In genomic region chr11:67483498-67483798, GRCh38 we compare ENCODE assay signal across 9 cellular contexts. TPM values are rescaled to one million over a fixed set of nuclear protein-coding genes. Genes with fewer than 3 reads are reported as not detected.
A peak's percentile ranks its signal among the peaks of the same experiment; 100 is the strongest.
DNase-seq lines count a peak whose midpoint lies in the region; ATAC-seq, FAIRE-seq and TF ChIP-seq lines count a peak whose summit lies in the region.
"Had no signal": no experiment of that assay in that cellular context is flagged by ENCODE, and none has a peak within 500 bp of the region (broad histone marks: within the 10 kb centered on the region; RNA-seq: fewer than 3 reads in every experiment).

No MANE protein-coding gene starts in this region.

- H3K36me3 Mint-ChIP-seq in activated CD4-positive, alpha-beta T cell treated with anti-CD3 and anti-CD28 coated beads for 36 hours (ENCODE audit: low read depth): peaks cover 46% of the 10 kb centered on the region
- H3K36me3 Mint-ChIP-seq in activated naive CD8-positive, alpha-beta T cell treated with anti-CD3 and anti-CD28 coated beads, Interleukin-2, amount 50 U/mL, for 24 hours (ENCODE audit: low read depth): peaks cover 24% of the 10 kb centered on the region

- H3K4me2 ChIP-seq in HepG2 (ENCODE audit: low read depth, low read length): peak overlapping the region; percentile 68

- no peak overlapping the region for H3K27ac ChIP-seq in HepG2 (ENCODE audit: extremely low read length, insufficient read depth, low read length)
- H3K27ac ChIP-seq in thoracic aorta: peak overlapping the region; percentile 75 to 78
- no peak overlapping the region for H3K27ac ChIP-seq in foreskin keratinocyte

- no peak for TF ChIP-seq POLR2A in HepG2 (IDR thresholded peaks at IDR 0.05; ENCODE audit: insufficient read depth in 1 of 2, low read depth in 2 of 2, low read length in 2 of 2)

- in situ Hi-C loops in HepG2 (cut with HindIII; ENCODE audit: extremely low pct_ligation_motif_present, low pct_unique_long_range_greater_than_20kb): no loop called here

- H3K4me3 ChIP-seq in HepG2 (replicated peaks in 1 of 3; ENCODE audit: insufficient read depth in 1 of 3, low read depth in 2 of 3, low read length in 3 of 3) (peak overlapping the region; percentile 59 to 75 (median 59); a peak in 5 of 6 replicates), thoracic aorta (peak overlapping the region; percentile 72)

- peak overlapping the region; percentile 86 for H3K4me3 Mint-ChIP-seq in activated CD4-positive, alpha-beta T cell treated with anti-CD3 and anti-CD28 coated beads for 36 hours
- H3K4me3 Mint-ChIP-seq in activated naive CD8-positive, alpha-beta T cell treated with anti-CD3 and anti-CD28 coated beads, Interleukin-2, amount 50 U/mL, for 24 hours: peak overlapping the region; percentile 93

- 59% methylated on average over 6 of the region's 8 CpGs for WGBS in HepG2 (ENCODE audit: low lambda C conversion rate)

- TF ChIP-seq RAD21 in HepG2 (CRISPR knock-in tag; IDR thresholded peaks at IDR 0.05): no peak

- TF ChIP-seq EP300 in HepG2 (IDR thresholded peaks at IDR 0.05; ENCODE audit: low read depth in 2 of 2, low read length in 2 of 2): no peak
- no peak for TF ChIP-seq EP300 in HepG2 (CRISPR knock-in tag; IDR thresholded peaks at IDR 0.05; ENCODE audit: borderline replicate concordance)

- H2AFZ ChIP-seq in HepG2 (ENCODE audit: low read length): no peak overlapping the region

- no TSS peak for BruUV-seq in HepG2 (replicated peaks; lab: Mats Ljungman, UMichigan)

- no peaks in the 10 kb centered on the region for H3K9me3 ChIP-seq in HepG2 (ENCODE audit: low read length)
- no peaks in the 10 kb centered on the region for H3K9me3 ChIP-seq in thoracic aorta

- no peak for TF ChIP-seq CTCF in HepG2 (CRISPR knock-in tag; IDR thresholded peaks at IDR 0.05)
- no peak for TF ChIP-seq CTCF in thoracic aorta (IDR thresholded peaks at IDR 0.05)
- no peak for TF ChIP-seq CTCF in foreskin keratinocyte (conservative IDR thresholded peaks at IDR 0.05)

- no peak for ATAC-seq in activated CD4-positive, alpha-beta T cell treated with anti-CD3 and anti-CD28 coated beads for 36 hours
- no peak for ATAC-seq in activated naive CD8-positive, alpha-beta T cell treated with anti-CD3 and anti-CD28 coated beads, Interleukin-2, amount 50 U/mL, for 24 hours
- ATAC-seq in HepG2 (peak; percentile 10; the same call in 2 of the 3 replicates), thoracic aorta (ENCODE audit: insufficient number of reproducible peaks, low FRiP score, low read depth) (no peak), GM18868 (IDR thresholded peaks at IDR 0.05; ENCODE audit: unreplicated experiment) (no peak), foreskin keratinocyte (no peak), GM18870 (IDR thresholded peaks at IDR 0.05; ENCODE audit: unreplicated experiment) (no peak)

- FAIRE-seq in HepG2 (lab: Jason Lieb, UNC): no peak

- H3K79me2 ChIP-seq in HepG2 (ENCODE audit: insufficient read depth, low read length): no peaks in the 10 kb centered on the region

- no peaks in the 10 kb centered on the region for H4K20me1 ChIP-seq in HepG2 (ENCODE audit: insufficient read depth, low read length)

- CTCF ChIA-PET in activated CD4-positive, alpha-beta T cell treated with anti-CD3 and anti-CD28 coated beads for 36 hours (lab: Charles Lee): interaction anchor here (0.6 to 1.2 kb wide), 4 partner anchors 9 to 24 kb away, joined by 3 to 5 read pairs (median 4); partner anchors contain the start of gene CDK2AP2
- CTCF ChIA-PET in HepG2 (lab: Yijun Ruan, JAX; ENCODE audit: low intra/inter-chr PET ratio, low total read pairs): interaction anchor here (1.1 kb wide), 1 partner anchor 82 kb away, joined by 3 read pairs; the partner anchor contains the start of gene PPP1CA

- no peaks in the 10 kb centered on the region for H3K27me3 Mint-ChIP-seq in activated CD4-positive, alpha-beta T cell treated with anti-CD3 and anti-CD28 coated beads for 36 hours
- no peaks in the 10 kb centered on the region for H3K27me3 Mint-ChIP-seq in activated naive CD8-positive, alpha-beta T cell treated with anti-CD3 and anti-CD28 coated beads, Interleukin-2, amount 50 U/mL, for 24 hours

- peaks cover 2 to 11% of the 10 kb centered on the region in 2 experiments; a peak in 3 of 5 replicates for H3K36me3 ChIP-seq in HepG2 (replicated peaks in 1 of 2; ENCODE audit: control insufficient read depth in 1 of 2, insufficient read depth in 2 of 2, low read length in 2 of 2)
- H3K36me3 ChIP-seq in thoracic aorta: peaks cover 4% of the 10 kb centered on the region

- H3K4me1 Mint-ChIP-seq in activated CD4-positive, alpha-beta T cell treated with anti-CD3 and anti-CD28 coated beads for 36 hours: peaks cover 54% of the 10 kb centered on the region
- peaks cover 62% of the 10 kb centered on the region for H3K4me1 Mint-ChIP-seq in activated naive CD8-positive, alpha-beta T cell treated with anti-CD3 and anti-CD28 coated beads, Interleukin-2, amount 50 U/mL, for 24 hours

- peak overlapping the region; percentile 72 for H3K9ac ChIP-seq in HepG2 (ENCODE audit: insufficient read depth, low read depth, low read length)

- intact Hi-C loops in activated CD4-positive, alpha-beta T cell treated with anti-CD3 and anti-CD28 coated beads for 36 hours (cut with DNase I, micrococcal nuclease): loop anchor here (1.0 to 10.0 kb wide), 10 partner anchors 19 to 849 kb away; partner anchors contain the start of genes CDK2AP2 (in 1 of the 2), GRK2 (in 1 of the 2), POLD4 (in 1 of the 2) and PPP1CA (in 1 of the 2)
- intact Hi-C loops in HepG2 (cut with micrococcal nuclease; ENCODE audit: unreplicated experiment): no loop called here

- H3K27ac Mint-ChIP-seq in activated CD4-positive, alpha-beta T cell treated with anti-CD3 and anti-CD28 coated beads for 36 hours: peak overlapping the region; percentile 99
- H3K27ac Mint-ChIP-seq in activated naive CD8-positive, alpha-beta T cell treated with anti-CD3 and anti-CD28 coated beads, Interleukin-2, amount 50 U/mL, for 24 hours: peak overlapping the region; percentile 99

- peaks cover 31% of the 10 kb centered on the region for H3K4me1 ChIP-seq in HepG2 (ENCODE audit: insufficient read depth, low read length)
- peaks cover 18 to 27% of the 10 kb centered on the region in 2 donors for H3K4me1 ChIP-seq in thoracic aorta (ENCODE audit: control insufficient read depth in 1 of 2, low read depth in 2 of 2)
- no peaks in the 10 kb centered on the region for H3K4me1 ChIP-seq in foreskin keratinocyte

- H3K27me3 ChIP-seq in HepG2 (ENCODE audit: control insufficient read depth in 1 of 2, insufficient read depth in 2 of 2, low read length in 2 of 2) (no peaks in the 10 kb centered on the region), thoracic aorta (replicated peaks; ENCODE audit: insufficient read depth) (no peaks in the 10 kb centered on the region), foreskin keratinocyte (no peaks in the 10 kb centered on the region)

- POLR2A ChIA-PET in activated CD4-positive, alpha-beta T cell treated with anti-CD3 and anti-CD28 coated beads for 36 hours (lab: Charles Lee): no interaction called here
- POLR2A ChIA-PET in HepG2 (lab: Yijun Ruan, JAX): interaction anchor here (0.6 to 1.0 kb wide), 9 partner anchors 8 to 146 kb away, joined by 3 to 14 read pairs (median 4); partner anchors contain the start of genes NUDT8, POLD4, PPP1CA and TMEM134

- DNase-seq in activated CD4-positive, alpha-beta T cell treated with anti-CD3 and anti-CD28 coated beads for 36 hours: no peak
- no peak for DNase-seq in activated CD4-positive, alpha-beta T cell treated with anti-CD3 and anti-CD28 coated beads for 1 hour
- no peak for DNase-seq in activated naive CD8-positive, alpha-beta T cell treated with anti-CD3 and anti-CD28 coated beads, Interleukin-2, amount 50 U/mL, for 24 hours
- DNase-seq in HepG2 (ENCODE audit: low spot score): no peak
- no peak for DNase-seq in thoracic aorta (ENCODE audit: low spot score)
- no peak for DNase-seq in foreskin keratinocyte

- H3K9me3 Mint-ChIP-seq in activated CD4-positive, alpha-beta T cell treated with anti-CD3 and anti-CD28 coated beads for 36 hours (ENCODE audit: low read depth): peaks cover 2% of the 10 kb centered on the region
- no peaks in the 10 kb centered on the region for H3K9me3 Mint-ChIP-seq in activated naive CD8-positive, alpha-beta T cell treated with anti-CD3 and anti-CD28 coated beads, Interleukin-2, amount 50 U/mL, for 24 hours

RNA-seq across cellular contexts. Expression of gene AIP, which starts 0.6 kb away (rescaled TPM):
- 100 to 1,000 TPM; 142 to 144 TPM for total RNA-seq in activated CD4-positive, alpha-beta T cell treated with anti-CD3 and anti-CD28 coated beads for 36 hours
- total RNA-seq in HepG2 (2016; rRNA removed; fragmentation: Illumina TruSeq; extraction: Trizol) (51.8 and 54.7 TPM in 2 replicates), thoracic aorta (10 to 100 TPM; 64.8 to 76.9 TPM), foreskin keratinocyte (40.4 and 41.0 TPM in 2 replicates)
- total RNA-seq in HepG2 (2016; cell fraction: cytosol; rRNA removed; fragmentation: Illumina TruSeq; extraction: Trizol; ENCODE audit: low read depth): 29.3 and 29.9 TPM in 2 replicates
- total RNA-seq in HepG2 (2016; cell fraction: insoluble cytoplasmic fraction; rRNA removed; fragmentation: Illumina TruSeq; extraction: Trizol): 49.6 and 51.5 TPM in 2 replicates
- 34.6 and 35.9 TPM in 2 replicates for total RNA-seq in HepG2 (2016; cell fraction: membrane; rRNA removed; fragmentation: Illumina TruSeq; extraction: Trizol)
- 23.8 and 25.0 TPM in 2 replicates for total RNA-seq in HepG2 (2016; cell fraction: nucleus; rRNA removed; fragmentation: Illumina TruSeq; extraction: Trizol)
- polyA plus RNA-seq in HepG2 (2011; rRNA removed) (110 and 113 TPM in 2 replicates), foreskin keratinocyte (49.1 and 56.0 TPM in 2 replicates)
- 108 and 172 TPM in 2 replicates for polyA plus RNA-seq in HepG2 (2011; cell fraction: cytosol; rRNA removed)
- 78.7 and 80.7 TPM in 2 replicates for polyA plus RNA-seq in HepG2 (2011; cell fraction: nucleus; rRNA removed)
- polyA plus RNA-seq in HepG2 (2012): 58.6 and 77.3 TPM in 2 replicates
- 24.7 and 25.0 TPM in 2 replicates for polyA plus RNA-seq in HepG2 (2016; cell fraction: cytosol; fragmentation: Illumina TruSeq; extraction: Trizol; ENCODE audit: low read depth)
- 54.4 and 55.2 TPM in 2 replicates for polyA plus RNA-seq in HepG2 (2016; cell fraction: insoluble cytoplasmic fraction; fragmentation: Illumina TruSeq; extraction: Trizol; ENCODE audit: low read depth)
- polyA plus RNA-seq in HepG2 (2016; cell fraction: membrane; fragmentation: Illumina TruSeq; extraction: Trizol; ENCODE audit: low read depth): 28.2 and 32.3 TPM in 2 replicates
- polyA plus RNA-seq in HepG2 (2016; cell fraction: nucleus; fragmentation: Illumina TruSeq; extraction: Trizol; ENCODE audit: insufficient read depth, low read depth): 38.0 and 39.2 TPM in 2 replicates
- 79.5 and 121 TPM in 2 replicates for polyA minus RNA-seq in HepG2 (2011; rRNA and poly(A)+ RNA removed; ENCODE audit: low replicate concordance)
- 35.7 and 42.3 TPM in 2 replicates for polyA minus RNA-seq in HepG2 (2011; cell fraction: cytosol; rRNA and poly(A)+ RNA removed)
- polyA minus RNA-seq in HepG2 (2011; cell fraction: nucleus; rRNA and poly(A)+ RNA removed): 23.3 and 30.8 TPM in 2 replicates

RNA-seq across cellular contexts. Expression of gene TMEM134, which starts 14.4 kb away (rescaled TPM):
- 10 to 100 TPM; 69.9 to 74.7 TPM for total RNA-seq in activated CD4-positive, alpha-beta T cell treated with anti-CD3 and anti-CD28 coated beads for 36 hours
- 5.1 and 6.9 TPM in 2 replicates for total RNA-seq in HepG2 (2016; rRNA removed; fragmentation: Illumina TruSeq; extraction: Trizol)
- total RNA-seq in HepG2 (2016; cell fraction: cytosol; rRNA removed; fragmentation: Illumina TruSeq; extraction: Trizol; ENCODE audit: low read depth): 19.7 and 21.6 TPM in 2 replicates
- 3.5 and 6.0 TPM in 2 replicates for total RNA-seq in HepG2 (2016; cell fraction: insoluble cytoplasmic fraction; rRNA removed; fragmentation: Illumina TruSeq; extraction: Trizol)
- total RNA-seq in HepG2 (2016; cell fraction: membrane; rRNA removed; fragmentation: Illumina TruSeq; extraction: Trizol): 16.8 and 19.3 TPM in 2 replicates
- 5.3 and 5.6 TPM in 2 replicates for total RNA-seq in HepG2 (2016; cell fraction: nucleus; rRNA removed; fragmentation: Illumina TruSeq; extraction: Trizol)
- 26.9 and 36.5 TPM in 2 replicates for polyA plus RNA-seq in HepG2 (2011; rRNA removed)
- 56.6 and 72.3 TPM in 2 replicates for polyA plus RNA-seq in HepG2 (2011; cell fraction: cytosol; rRNA removed)
- 67.1 and 76.3 TPM in 2 replicates for polyA plus RNA-seq in HepG2 (2011; cell fraction: nucleus; rRNA removed)
- polyA plus RNA-seq in HepG2 (2012): 21.5 and 23.1 TPM in 2 replicates
- polyA plus RNA-seq in HepG2 (2016; cell fraction: cytosol; fragmentation: Illumina TruSeq; extraction: Trizol; ENCODE audit: low read depth): 118 and 120 TPM in 2 replicates
- 17.4 and 19.8 TPM in 2 replicates for polyA plus RNA-seq in HepG2 (2016; cell fraction: insoluble cytoplasmic fraction; fragmentation: Illumina TruSeq; extraction: Trizol; ENCODE audit: low read depth)
- 70.1 and 76.5 TPM in 2 replicates for polyA plus RNA-seq in HepG2 (2016; cell fraction: membrane; fragmentation: Illumina TruSeq; extraction: Trizol; ENCODE audit: low read depth)
- 24.6 and 30.7 TPM in 2 replicates for polyA plus RNA-seq in HepG2 (2016; cell fraction: nucleus; fragmentation: Illumina TruSeq; extraction: Trizol; ENCODE audit: insufficient read depth, low read depth)
- polyA minus RNA-seq in HepG2 (2011; rRNA and poly(A)+ RNA removed; ENCODE audit: low replicate concordance): 6.6 and 13.2 TPM in 2 replicates
- polyA minus RNA-seq in HepG2 (2011; cell fraction: cytosol; rRNA and poly(A)+ RNA removed): 5.4 and 6.5 TPM in 2 replicates
- 7.3 and 8.6 TPM in 2 replicates for polyA minus RNA-seq in HepG2 (2011; cell fraction: nucleus; rRNA and poly(A)+ RNA removed)
- 10 to 100 TPM; 66.7 to 67.7 TPM for total RNA-seq in thoracic aorta
- total RNA-seq in foreskin keratinocyte: 29.4 TPM in 2 replicates
- polyA plus RNA-seq in foreskin keratinocyte: 59.2 and 69.8 TPM in 2 replicates

RNA-seq across cellular contexts. Expression of gene PITPNM1, which starts 21.7 kb away (rescaled TPM):
- 100 to 1,000 TPM in 1 of 2 experiments, 10 to 100 TPM in 1; 94.5 to 100 TPM for total RNA-seq in activated CD4-positive, alpha-beta T cell treated with anti-CD3 and anti-CD28 coated beads for 36 hours
- 7.7 and 8.5 TPM in 2 replicates for total RNA-seq in HepG2 (2016; rRNA removed; fragmentation: Illumina TruSeq; extraction: Trizol)
- 2.1 and 3.4 TPM in 2 replicates for total RNA-seq in HepG2 (2016; cell fraction: cytosol; rRNA removed; fragmentation: Illumina TruSeq; extraction: Trizol; ENCODE audit: low read depth)
- 6.0 and 8.5 TPM in 2 replicates for total RNA-seq in HepG2 (2016; cell fraction: insoluble cytoplasmic fraction; rRNA removed; fragmentation: Illumina TruSeq; extraction: Trizol)
- total RNA-seq in HepG2 (2016; cell fraction: membrane; rRNA removed; fragmentation: Illumina TruSeq; extraction: Trizol): 8.3 and 9.9 TPM in 2 replicates
- total RNA-seq in HepG2 (2016; cell fraction: nucleus; rRNA removed; fragmentation: Illumina TruSeq; extraction: Trizol): 7.3 and 8.9 TPM in 2 replicates
- 8.2 and 9.4 TPM in 2 replicates for polyA plus RNA-seq in HepG2 (2011; rRNA removed)
- polyA plus RNA-seq in HepG2 (2011; cell fraction: cytosol; rRNA removed): 5.2 and 10.7 TPM in 2 replicates
- 38.2 and 58.0 TPM in 2 replicates for polyA plus RNA-seq in HepG2 (2011; cell fraction: nucleus; rRNA removed)
- polyA plus RNA-seq in HepG2 (2012): 4.4 and 9.1 TPM in 2 replicates
- 3.2 and 3.6 TPM in 2 replicates for polyA plus RNA-seq in HepG2 (2016; cell fraction: cytosol; fragmentation: Illumina TruSeq; extraction: Trizol; ENCODE audit: low read depth)
- 5.6 and 8.6 TPM in 2 replicates for polyA plus RNA-seq in HepG2 (2016; cell fraction: insoluble cytoplasmic fraction; fragmentation: Illumina TruSeq; extraction: Trizol; ENCODE audit: low read depth)
- polyA plus RNA-seq in HepG2 (2016; cell fraction: membrane; fragmentation: Illumina TruSeq; extraction: Trizol; ENCODE audit: low read depth): 7.7 and 8.1 TPM in 2 replicates
- polyA plus RNA-seq in HepG2 (2016; cell fraction: nucleus; fragmentation: Illumina TruSeq; extraction: Trizol; ENCODE audit: insufficient read depth, low read depth): 19.9 and 22.6 TPM in 2 replicates
- 29.1 and 72.8 TPM in 2 replicates for polyA minus RNA-seq in HepG2 (2011; rRNA and poly(A)+ RNA removed; ENCODE audit: low replicate concordance)
- 10.6 and 11.6 TPM in 2 replicates for polyA minus RNA-seq in HepG2 (2011; cell fraction: cytosol; rRNA and poly(A)+ RNA removed)
- 6.8 and 9.1 TPM in 2 replicates for polyA minus RNA-seq in HepG2 (2011; cell fraction: nucleus; rRNA and poly(A)+ RNA removed)
- 10 to 100 TPM; 27.1 to 32.5 TPM for total RNA-seq in thoracic aorta
- 27.7 and 29.0 TPM in 2 replicates for total RNA-seq in foreskin keratinocyte
- 18.0 and 18.9 TPM in 2 replicates for polyA plus RNA-seq in foreskin keratinocyte

RNA-seq across cellular contexts. Expression of gene CDK2AP2, which starts 24.5 kb away (rescaled TPM):
- 10 to 100 TPM; 64.1 to 68.7 TPM for total RNA-seq in activated CD4-positive, alpha-beta T cell treated with anti-CD3 and anti-CD28 coated beads for 36 hours
- total RNA-seq in HepG2 (2016; rRNA removed; fragmentation: Illumina TruSeq; extraction: Trizol): 19.7 and 23.2 TPM in 2 replicates
- total RNA-seq in HepG2 (2016; cell fraction: cytosol; rRNA removed; fragmentation: Illumina TruSeq; extraction: Trizol; ENCODE audit: low read depth): 18.4 and 24.3 TPM in 2 replicates
- total RNA-seq in HepG2 (2016; cell fraction: insoluble cytoplasmic fraction; rRNA removed; fragmentation: Illumina TruSeq; extraction: Trizol): 14.9 and 23.0 TPM in 2 replicates
- 24.4 and 32.7 TPM in 2 replicates for total RNA-seq in HepG2 (2016; cell fraction: membrane; rRNA removed; fragmentation: Illumina TruSeq; extraction: Trizol)
- total RNA-seq in HepG2 (2016; cell fraction: nucleus; rRNA removed; fragmentation: Illumina TruSeq; extraction: Trizol): 16.1 and 17.6 TPM in 2 replicates
- polyA plus RNA-seq in HepG2 (2011; rRNA removed): 15.0 and 15.2 TPM in 2 replicates
- 13.5 and 23.6 TPM in 2 replicates for polyA plus RNA-seq in HepG2 (2011; cell fraction: cytosol; rRNA removed)
- 32.3 and 35.7 TPM in 2 replicates for polyA plus RNA-seq in HepG2 (2011; cell fraction: nucleus; rRNA removed)
- 11.0 and 19.0 TPM in 2 replicates for polyA plus RNA-seq in HepG2 (2012)
- polyA plus RNA-seq in HepG2 (2016; cell fraction: cytosol; fragmentation: Illumina TruSeq; extraction: Trizol; ENCODE audit: low read depth): 34.7 and 53.1 TPM in 2 replicates
- 31.6 and 43.1 TPM in 2 replicates for polyA plus RNA-seq in HepG2 (2016; cell fraction: insoluble cytoplasmic fraction; fragmentation: Illumina TruSeq; extraction: Trizol; ENCODE audit: low read depth)
- polyA plus RNA-seq in HepG2 (2016; cell fraction: membrane; fragmentation: Illumina TruSeq; extraction: Trizol; ENCODE audit: low read depth): 52.5 and 57.8 TPM in 2 replicates
- polyA plus RNA-seq in HepG2 (2016; cell fraction: nucleus; fragmentation: Illumina TruSeq; extraction: Trizol; ENCODE audit: insufficient read depth, low read depth): 45.1 and 46.7 TPM in 2 replicates
- 16.8 and 42.0 TPM in 2 replicates for polyA minus RNA-seq in HepG2 (2011; rRNA and poly(A)+ RNA removed; ENCODE audit: low replicate concordance)
- 13.8 and 17.6 TPM in 2 replicates for polyA minus RNA-seq in HepG2 (2011; cell fraction: cytosol; rRNA and poly(A)+ RNA removed)
- 10.1 and 16.6 TPM in 2 replicates for polyA minus RNA-seq in HepG2 (2011; cell fraction: nucleus; rRNA and poly(A)+ RNA removed)
- 10 to 100 TPM; 53.3 to 73.4 TPM for total RNA-seq in thoracic aorta
- 40.8 and 43.4 TPM in 2 replicates for total RNA-seq in foreskin keratinocyte
- 67.5 and 73.5 TPM in 2 replicates for polyA plus RNA-seq in foreskin keratinocyte

RNA-seq across cellular contexts. Expression of gene CABP4, which starts 28.3 kb away (rescaled TPM):
- under 1 TPM; 0.37 to 0.46 TPM for total RNA-seq in activated CD4-positive, alpha-beta T cell treated with anti-CD3 and anti-CD28 coated beads for 36 hours
- total RNA-seq in HepG2 (2016; rRNA removed; fragmentation: Illumina TruSeq; extraction: Trizol): not detected in 2 replicates
- total RNA-seq in HepG2 (2016; cell fraction: cytosol; rRNA removed; fragmentation: Illumina TruSeq; extraction: Trizol; ENCODE audit: low read depth): not detected in 2 replicates
- total RNA-seq in HepG2 (2016; cell fraction: insoluble cytoplasmic fraction; rRNA removed; fragmentation: Illumina TruSeq; extraction: Trizol): not detected in 2 replicates
- not detected in 2 replicates for total RNA-seq in HepG2 (2016; cell fraction: membrane; rRNA removed; fragmentation: Illumina TruSeq; extraction: Trizol)
- total RNA-seq in HepG2 (2016; cell fraction: nucleus; rRNA removed; fragmentation: Illumina TruSeq; extraction: Trizol): not detected in 2 replicates
- polyA plus RNA-seq in HepG2 (2011; rRNA removed): not detected in 2 replicates
- not detected in 2 replicates for polyA plus RNA-seq in HepG2 (2011; cell fraction: cytosol; rRNA removed)
- not detected in 2 replicates for polyA plus RNA-seq in HepG2 (2011; cell fraction: nucleus; rRNA removed)
- polyA plus RNA-seq in HepG2 (2012): not detected in 2 replicates
- not detected in 2 replicates for polyA plus RNA-seq in HepG2 (2016; cell fraction: cytosol; fragmentation: Illumina TruSeq; extraction: Trizol; ENCODE audit: low read depth)
- polyA plus RNA-seq in HepG2 (2016; cell fraction: insoluble cytoplasmic fraction; fragmentation: Illumina TruSeq; extraction: Trizol; ENCODE audit: low read depth): not detected in 2 replicates
- polyA plus RNA-seq in HepG2 (2016; cell fraction: membrane; fragmentation: Illumina TruSeq; extraction: Trizol; ENCODE audit: low read depth): not detected in 2 replicates
- polyA plus RNA-seq in HepG2 (2016; cell fraction: nucleus; fragmentation: Illumina TruSeq; extraction: Trizol; ENCODE audit: insufficient read depth, low read depth): not detected in 2 replicates
- polyA minus RNA-seq in HepG2 (2011; rRNA and poly(A)+ RNA removed; ENCODE audit: low replicate concordance): not detected in 2 replicates
- polyA minus RNA-seq in HepG2 (2011; cell fraction: cytosol; rRNA and poly(A)+ RNA removed): not detected in 2 replicates
- not detected in 2 replicates for polyA minus RNA-seq in HepG2 (2011; cell fraction: nucleus; rRNA and poly(A)+ RNA removed)
- total RNA-seq in thoracic aorta: 1 to 10 TPM; 5.3 to 5.7 TPM
- total RNA-seq in foreskin keratinocyte: not detected in 2 replicates
- polyA plus RNA-seq in foreskin keratinocyte: not detected in 2 replicates
- total RNA-seq: renal cortical epithelial cell had no signal

Comparison
In these comparisons a context has a peak if more than half of its experiments do, and no peak if none do; other contexts are left out.
1. H3K27ac ChIP-seq: peak in thoracic aorta (2 of 2); none in HepG2 (single experiment) and foreskin keratinocyte (single experiment).